In genomic region chr21:37176716-37177115, GRCh38 we compare ENCODE assay signal across 1 cellular context.
TF ChIP-seq lines count a peak whose summit lies in the region.

No MANE protein-coding gene starts in this region.

TF ChIP-seq in WTC11, 78 proteins besides CTCF, POLR2A, EP300 and RAD21 (continued from another document):
- TF ChIP-seq FOXP4 (CRISPR knock-in tag; IDR thresholded peaks at IDR 0.05) (no peak), TEAD1 (CRISPR knock-in tag; IDR thresholded peaks at IDR 0.05) (no peak), GRHL2 (CRISPR knock-in tag; IDR thresholded peaks at IDR 0.05; ENCODE audit: insufficient replicate concordance, severe bottlenecking) (no peak), NR2C2 (CRISPR knock-in tag; IDR thresholded peaks at IDR 0.05) (no peak)
- TF ChIP-seq, protein P1, sequence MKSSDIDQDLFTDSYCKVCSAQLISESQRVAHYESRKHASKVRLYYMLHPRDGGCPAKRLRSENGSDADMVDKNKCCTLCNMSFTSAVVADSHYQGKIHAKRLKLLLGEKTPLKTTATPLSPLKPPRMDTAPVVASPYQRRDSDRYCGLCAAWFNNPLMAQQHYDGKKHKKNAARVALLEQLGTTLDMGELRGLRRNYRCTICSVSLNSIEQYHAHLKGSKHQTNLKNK (CRISPR knock-in tag; IDR thresholded peaks at IDR 0.05), result no peak
